Comparison of ENCODE assay signal across 8 cellular contexts in the genomic region with DNA sequence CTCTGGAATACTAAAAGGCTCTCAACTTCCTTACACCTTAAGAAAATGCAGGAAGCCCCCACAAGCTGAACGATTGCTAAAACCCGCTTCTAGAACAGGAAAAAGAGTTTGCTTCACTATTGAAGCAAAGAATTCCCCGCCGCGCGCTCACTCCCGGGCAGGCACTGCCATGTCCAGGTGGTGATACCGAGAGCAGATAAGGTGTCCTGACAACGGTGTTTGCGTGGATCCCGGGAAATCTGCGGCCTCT. TPM values are rescaled to one million over a fixed set of nuclear protein-coding genes. Genes with fewer than 3 reads are reported as not detected.
DNase-seq lines count a peak whose midpoint lies in the region; ATAC-seq and TF ChIP-seq lines count a peak whose summit lies in the region.

No MANE protein-coding gene starts in this region.

- TF ChIP-seq EP300 in gastroesophageal sphincter (IDR thresholded peaks at IDR 0.05): no peak

- H3K9me3 ChIP-seq in HAP-1 (no peaks in the 10 kb centered on the region), gastroesophageal sphincter (no peaks in the 10 kb centered on the region), parathyroid adenoma (ENCODE audit: control insufficient read depth, low read length) (no peaks in the 10 kb centered on the region)

- POLR2A ChIA-PET in activated B cell treated with CpG ODN at 0.5 μM for 24 hours (lab: Charles Lee): interaction anchor here (0.6 to 3.0 kb wide), 5 partner anchors 10 to 448 kb away, joined by 3 to 16 read pairs (median 6); a partner anchor contains a TSS

- H3K27me3 Mint-ChIP-seq in activated B cell treated with CpG ODN at 0.5 μM for 24 hours: peaks cover 10% of the 10 kb centered on the region

- TF ChIP-seq CTCF in activated B cell treated with CpG ODN at 0.5 μM for 24 hours (IDR thresholded peaks at IDR 0.05) (no peak), gastroesophageal sphincter (IDR thresholded peaks at IDR 0.05) (no peak), parathyroid adenoma (IDR thresholded peaks at IDR 0.05) (no peak)

- peaks cover 2% of the 10 kb centered on the region for H3K36me3 Mint-ChIP-seq in activated B cell treated with CpG ODN at 0.5 μM for 24 hours (ENCODE audit: low read depth)

- H3K27ac ChIP-seq in gastroesophageal sphincter (peak overlapping the region in 3 of 4 donors; percentile 81 to 89 (median 87)), parathyroid adenoma (peak overlapping the region; percentile 46)

- ATAC-seq in activated B cell treated with CpG ODN at 0.5 μM for 24 hours (ENCODE audit: low read depth) (no peak), gastroesophageal sphincter (no peak), GM19395 (IDR thresholded peaks at IDR 0.05; ENCODE audit: unreplicated experiment) (no peak)

- H3K4me1 ChIP-seq in HAP-1 (peaks cover 31% of the 10 kb centered on the region), gastroesophageal sphincter (peaks cover 0 to 31% (median 0%) of the 10 kb centered on the region in 3 donors), parathyroid adenoma (peaks cover 2% of the 10 kb centered on the region)

- H3K4me3 ChIP-seq in HAP-1 (peak overlapping the region; percentile 72), gastroesophageal sphincter (peak overlapping the region; percentile 71 to 93), parathyroid adenoma (ENCODE audit: low read depth, low read length) (peak overlapping the region; percentile 70)

- peak overlapping the region; percentile 93 for H3K4me2 ChIP-seq in parathyroid adenoma (ENCODE audit: low read length)

- H3K27me3 ChIP-seq in HAP-1 (ENCODE audit: low read depth) (no peaks in the 10 kb centered on the region), gastroesophageal sphincter (no peaks in the 10 kb centered on the region), parathyroid adenoma (ENCODE audit: control insufficient read depth, insufficient read depth, low read length) (no peaks in the 10 kb centered on the region)

- peak; percentile 8 for DNase-seq in COR-L47 (lab: John Stamatoyannopoulos, UW)
- peak in 1 of 2 experiments; percentile 57 for DNase-seq in HAP-1 (ENCODE audit: low spot score in 2 of 2)
- no peak for DNase-seq in activated B cell treated with CpG ODN at 0.5 μM for 24 hours
- no peak for DNase-seq in activated CD8-positive, alpha-beta memory T cell treated with anti-CD3 and anti-CD28 coated beads, Interleukin-2, amount 50 U/mL, for 4 hours
- no peak for DNase-seq in activated gamma-delta T cell treated with Interleukin-2 at 50 U/mL for 16 hours

- H3K9ac ChIP-seq in parathyroid adenoma: no peak overlapping the region

- in situ Hi-C loops in HAP-1 (cut with MboI; ENCODE audit: low sequenced_read_pairs): no loop called here

- TF ChIP-seq POLR2A in gastroesophageal sphincter (IDR thresholded peaks at IDR 0.05): no peak

- no peaks in the 10 kb centered on the region for H3K9me3 Mint-ChIP-seq in activated B cell treated with CpG ODN at 0.5 μM for 24 hours

- CTCF ChIA-PET in activated B cell treated with CpG ODN at 0.5 μM for 24 hours (lab: Charles Lee): interaction anchor here (3.7 kb wide), 1 partner anchor 39 kb away, joined by 17 read pairs; no protein-coding TSS in a partner anchor

- peak overlapping the region; percentile 85 for H3K4me3 Mint-ChIP-seq in activated B cell treated with CpG ODN at 0.5 μM for 24 hours

- peaks cover 21% of the 10 kb centered on the region for H3K4me1 Mint-ChIP-seq in activated B cell treated with CpG ODN at 0.5 μM for 24 hours

- H2AFZ ChIP-seq in parathyroid adenoma: peak overlapping the region; percentile 98

- H3K79me2 ChIP-seq in parathyroid adenoma: no peaks in the 10 kb centered on the region

- intact Hi-C loops in activated B cell treated with CpG ODN at 0.5 μM for 24 hours (cut with micrococcal nuclease): loop anchor here (1.0 to 10.0 kb wide), 7 partner anchors 18 to 1174 kb away; a partner anchor contains a TSS

- H3K36me3 ChIP-seq in HAP-1 (replicated peaks): no peaks in the 10 kb centered on the region; the same call in 1 of the 2 replicates
- H3K36me3 ChIP-seq in gastroesophageal sphincter: no peaks in the 10 kb centered on the region
- no peaks in the 10 kb centered on the region for H3K36me3 ChIP-seq in parathyroid adenoma (ENCODE audit: control insufficient read depth, insufficient read depth, low read length)

- WGBS in gastroesophageal sphincter (ENCODE audit: low coverage in 1 of 2), 2 donors: 20 to 28% methylated on average over 2 to 11 of the region's 12 CpGs

- no peak overlapping the region for H3K27ac Mint-ChIP-seq in activated B cell treated with CpG ODN at 0.5 μM for 24 hours

RNA-seq across cellular contexts. Expression of a gene that starts 1.1 kb away (rescaled TPM):
- total RNA-seq in activated B cell treated with CpG ODN at 0.5 μM for 24 hours: 5.4 and 5.6 TPM in 2 replicates
- total RNA-seq in gastroesophageal sphincter: 10 to 100 TPM; 14.8 to 38.5 (median 24.8) TPM

RNA-seq across cellular contexts. Expression of a gene that starts 22.0 kb away (rescaled TPM):
- total RNA-seq in activated B cell treated with CpG ODN at 0.5 μM for 24 hours (6.6 and 9.6 TPM in 2 replicates), gastroesophageal sphincter (10 to 100 TPM in 3 of 4 donors, 1 to 10 TPM in 1; 9.8 to 19.0 (median 12.2) TPM)

RNA-seq across cellular contexts. Expression of a gene that starts 58.4 kb away (rescaled TPM):
- total RNA-seq in activated B cell treated with CpG ODN at 0.5 μM for 24 hours (32.3 and 32.8 TPM in 2 replicates), gastroesophageal sphincter (10 to 100 TPM; 32.7 to 42.9 (median 36.9) TPM)
